Comparison of ENCODE assay signal across 1 cellular context in the genomic region with DNA sequence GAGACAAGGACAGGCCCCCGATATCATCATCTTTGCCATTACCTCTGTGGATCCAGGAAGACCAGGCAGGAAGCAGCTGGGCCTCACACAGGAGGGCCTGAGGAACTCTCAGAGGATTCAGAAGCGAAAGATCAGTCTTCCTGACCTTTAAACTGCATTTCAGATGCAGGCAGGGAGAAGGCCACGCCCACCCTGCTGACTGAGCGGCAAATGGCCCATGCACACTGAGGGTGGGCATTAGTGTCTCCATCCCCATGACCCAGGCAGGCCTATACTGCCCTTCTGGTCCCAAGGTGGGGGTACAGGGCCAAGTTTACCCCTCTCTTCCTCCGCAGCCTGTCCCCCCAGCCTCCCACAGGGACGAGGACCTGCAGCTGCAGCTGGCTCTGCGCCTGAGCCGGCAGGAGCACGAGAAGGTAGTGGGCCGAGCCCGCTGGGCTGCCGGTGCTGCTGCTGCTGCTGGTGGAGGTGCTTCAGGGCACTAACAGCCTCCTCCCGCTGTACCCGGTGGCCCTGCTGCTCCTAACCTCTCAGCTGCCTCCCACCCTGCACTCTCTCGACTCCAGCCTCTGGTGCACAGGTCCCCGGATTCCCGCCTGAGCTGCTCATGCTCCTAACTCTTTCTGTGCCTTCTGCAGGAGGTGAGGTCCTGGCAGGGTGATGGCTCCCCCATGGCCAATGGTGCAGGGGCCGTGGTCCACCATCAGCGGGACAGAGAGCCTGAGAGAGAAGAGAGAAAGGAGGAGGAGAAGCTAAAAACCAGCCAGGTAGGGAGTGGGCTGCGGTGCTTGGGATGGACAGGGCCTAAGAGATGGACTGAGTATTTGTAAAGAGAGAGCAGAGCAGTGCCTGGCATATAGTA.
TF ChIP-seq lines count a peak whose summit lies in the region.

No MANE protein-coding gene starts in this region.

TF ChIP-seq in HepG2, 621 proteins besides CTCF, POLR2A, EP300 and RAD21 (continued from another document and continues in another):
- TF ChIP-seq, protein P1, sequence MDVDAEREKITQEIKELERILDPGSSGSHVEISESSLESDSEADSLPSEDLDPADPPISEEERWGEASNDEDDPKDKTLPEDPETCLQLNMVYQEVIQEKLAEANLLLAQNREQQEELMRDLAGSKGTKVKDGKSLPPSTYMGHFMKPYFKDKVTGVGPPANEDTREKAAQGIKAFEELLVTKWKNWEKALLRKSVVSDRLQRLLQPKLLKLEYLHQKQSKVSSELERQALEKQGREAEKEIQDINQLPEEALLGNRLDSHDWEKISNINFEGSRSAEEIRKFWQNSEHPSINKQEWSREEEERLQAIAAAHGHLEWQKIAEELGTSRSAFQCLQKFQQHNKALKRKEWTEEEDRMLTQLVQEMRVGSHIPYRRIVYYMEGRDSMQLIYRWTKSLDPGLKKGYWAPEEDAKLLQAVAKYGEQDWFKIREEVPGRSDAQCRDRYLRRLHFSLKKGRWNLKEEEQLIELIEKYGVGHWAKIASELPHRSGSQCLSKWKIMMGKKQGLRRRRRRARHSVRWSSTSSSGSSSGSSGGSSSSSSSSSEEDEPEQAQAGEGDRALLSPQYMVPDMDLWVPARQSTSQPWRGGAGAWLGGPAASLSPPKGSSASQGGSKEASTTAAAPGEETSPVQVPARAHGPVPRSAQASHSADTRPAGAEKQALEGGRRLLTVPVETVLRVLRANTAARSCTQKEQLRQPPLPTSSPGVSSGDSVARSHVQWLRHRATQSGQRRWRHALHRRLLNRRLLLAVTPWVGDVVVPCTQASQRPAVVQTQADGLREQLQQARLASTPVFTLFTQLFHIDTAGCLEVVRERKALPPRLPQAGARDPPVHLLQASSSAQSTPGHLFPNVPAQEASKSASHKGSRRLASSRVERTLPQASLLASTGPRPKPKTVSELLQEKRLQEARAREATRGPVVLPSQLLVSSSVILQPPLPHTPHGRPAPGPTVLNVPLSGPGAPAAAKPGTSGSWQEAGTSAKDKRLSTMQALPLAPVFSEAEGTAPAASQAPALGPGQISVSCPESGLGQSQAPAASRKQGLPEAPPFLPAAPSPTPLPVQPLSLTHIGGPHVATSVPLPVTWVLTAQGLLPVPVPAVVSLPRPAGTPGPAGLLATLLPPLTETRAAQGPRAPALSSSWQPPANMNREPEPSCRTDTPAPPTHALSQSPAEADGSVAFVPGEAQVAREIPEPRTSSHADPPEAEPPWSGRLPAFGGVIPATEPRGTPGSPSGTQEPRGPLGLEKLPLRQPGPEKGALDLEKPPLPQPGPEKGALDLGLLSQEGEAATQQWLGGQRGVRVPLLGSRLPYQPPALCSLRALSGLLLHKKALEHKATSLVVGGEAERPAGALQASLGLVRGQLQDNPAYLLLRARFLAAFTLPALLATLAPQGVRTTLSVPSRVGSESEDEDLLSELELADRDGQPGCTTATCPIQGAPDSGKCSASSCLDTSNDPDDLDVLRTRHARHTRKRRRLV (CRISPR knock-in tag; IDR thresholded peaks at IDR 0.05) = no peak
- TF ChIP-seq DMAP1 (CRISPR knock-in tag; IDR thresholded peaks at IDR 0.05) (peak; percentile 35; the same call in 1 of the 2 replicates), PTBP1 (IDR thresholded peaks at IDR 0.05; ENCODE audit: low read depth, low read length, poor library complexity, severe bottlenecking) (peak; percentile 61), IKZF4 (CRISPR knock-in tag; IDR thresholded peaks at IDR 0.05; ENCODE audit: borderline replicate concordance, low read depth, not compliant biosample characterization) (peak; percentile 79), MLLT10 (CRISPR knock-in tag; IDR thresholded peaks at IDR 0.05) (no peak), GZF1 (CRISPR knock-in tag; IDR thresholded peaks at IDR 0.05) (no peak), ZNF607 (CRISPR knock-in tag; IDR thresholded peaks at IDR 0.05; ENCODE audit: borderline replicate concordance) (no peak), ZNF274 (CRISPR knock-in tag; IDR thresholded peaks at IDR 0.05) (no peak; the same call in 1 of the 2 replicates), MBD4 (IDR thresholded peaks at IDR 0.05; ENCODE audit: borderline replicate concordance, low read length) (no peak), RFX3 (CRISPR knock-in tag; IDR thresholded peaks at IDR 0.05) (no peak), POLR2AphosphoS5 (IDR thresholded peaks at IDR 0.05; ENCODE audit: low read depth, low read length) (peak; percentile 38; the same call in 1 of the 2 replicates), SIX4 (CRISPR knock-in tag; IDR thresholded peaks at IDR 0.05) (no peak), ZBTB21 (CRISPR knock-in tag; IDR thresholded peaks at IDR 0.05) (no peak), XRCC5 (optimal IDR thresholded peaks at IDR 0.05; ENCODE audit: low read length) (peak; percentile 14), HHEX (CRISPR knock-in tag; IDR thresholded peaks at IDR 0.05) (no peak), NFIC (IDR thresholded peaks at IDR 0.05; ENCODE audit: low read length) (no peak), KLF16 (CRISPR knock-in tag; IDR thresholded peaks at IDR 0.05) (no peak), SMAD3 (CRISPR knock-in tag; IDR thresholded peaks at IDR 0.05) (no peak), HDAC1 (CRISPR knock-in tag; IDR thresholded peaks at IDR 0.05) (no peak), ZNF337 (CRISPR knock-in tag; IDR thresholded peaks at IDR 0.05; ENCODE audit: borderline replicate concordance, low read depth) (peak; percentile 43; the same call in 1 of the 2 replicates), ZSCAN25 (CRISPR knock-in tag; IDR thresholded peaks at IDR 0.05) (0 out of 2 replicates have a peak, but pooled peaks have one; percentile 43), ZNF292 (CRISPR knock-in tag; IDR thresholded peaks at IDR 0.05; ENCODE audit: borderline replicate concordance, low read depth) (peak; percentile 89), NRL (CRISPR knock-in tag; IDR thresholded peaks at IDR 0.05; ENCODE audit: borderline replicate concordance) (no peak), ZBTB38 (CRISPR knock-in tag; IDR thresholded peaks at IDR 0.05) (peak; percentile 65), CHD4 (IDR thresholded peaks at IDR 0.05; ENCODE audit: borderline replicate concordance, low read length) (no peak), TMF1 (CRISPR knock-in tag; IDR thresholded peaks at IDR 0.05; ENCODE audit: low read depth) (no peak), HOXA5 (CRISPR knock-in tag; IDR thresholded peaks at IDR 0.05) (no peak), HNRNPK (IDR thresholded peaks at IDR 0.05; ENCODE audit: low read depth, low read length, poor library complexity, severe bottlenecking) (no peak), PHF20 (CRISPR knock-in tag; IDR thresholded peaks at IDR 0.05) (no peak), ZNF678 (CRISPR knock-in tag; IDR thresholded peaks at IDR 0.05) (no peak), KDM2A (CRISPR knock-in tag; IDR thresholded peaks at IDR 0.05; ENCODE audit: borderline replicate concordance, low read depth) (peak; percentile 18; the same call in 1 of the 2 replicates), NCOR1 (IDR thresholded peaks at IDR 0.05; ENCODE audit: borderline replicate concordance, low read length) (peak; percentile 52; the same call in 1 of the 2 replicates)
- TF ChIP-seq, protein P2, sequence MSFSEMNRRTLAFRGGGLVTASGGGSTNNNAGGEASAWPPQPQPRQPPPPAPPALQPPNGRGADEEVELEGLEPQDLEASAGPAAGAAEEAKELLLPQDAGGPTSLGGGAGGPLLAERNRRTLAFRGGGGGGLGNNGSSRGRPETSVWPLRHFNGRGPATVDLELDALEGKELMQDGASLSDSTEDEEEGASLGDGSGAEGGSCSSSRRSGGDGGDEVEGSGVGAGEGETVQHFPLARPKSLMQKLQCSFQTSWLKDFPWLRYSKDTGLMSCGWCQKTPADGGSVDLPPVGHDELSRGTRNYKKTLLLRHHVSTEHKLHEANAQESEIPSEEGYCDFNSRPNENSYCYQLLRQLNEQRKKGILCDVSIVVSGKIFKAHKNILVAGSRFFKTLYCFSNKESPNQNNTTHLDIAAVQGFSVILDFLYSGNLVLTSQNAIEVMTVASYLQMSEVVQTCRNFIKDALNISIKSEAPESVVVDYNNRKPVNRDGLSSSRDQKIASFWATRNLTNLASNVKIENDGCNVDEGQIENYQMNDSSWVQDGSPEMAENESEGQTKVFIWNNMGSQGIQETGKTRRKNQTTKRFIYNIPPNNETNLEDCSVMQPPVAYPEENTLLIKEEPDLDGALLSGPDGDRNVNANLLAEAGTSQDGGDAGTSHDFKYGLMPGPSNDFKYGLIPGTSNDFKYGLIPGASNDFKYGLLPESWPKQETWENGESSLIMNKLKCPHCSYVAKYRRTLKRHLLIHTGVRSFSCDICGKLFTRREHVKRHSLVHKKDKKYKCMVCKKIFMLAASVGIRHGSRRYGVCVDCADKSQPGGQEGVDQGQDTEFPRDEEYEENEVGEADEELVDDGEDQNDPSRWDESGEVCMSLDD (CRISPR knock-in tag; IDR thresholded peaks at IDR 0.05; ENCODE audit: borderline replicate concordance) = no peak
- TF ChIP-seq, protein P3, sequence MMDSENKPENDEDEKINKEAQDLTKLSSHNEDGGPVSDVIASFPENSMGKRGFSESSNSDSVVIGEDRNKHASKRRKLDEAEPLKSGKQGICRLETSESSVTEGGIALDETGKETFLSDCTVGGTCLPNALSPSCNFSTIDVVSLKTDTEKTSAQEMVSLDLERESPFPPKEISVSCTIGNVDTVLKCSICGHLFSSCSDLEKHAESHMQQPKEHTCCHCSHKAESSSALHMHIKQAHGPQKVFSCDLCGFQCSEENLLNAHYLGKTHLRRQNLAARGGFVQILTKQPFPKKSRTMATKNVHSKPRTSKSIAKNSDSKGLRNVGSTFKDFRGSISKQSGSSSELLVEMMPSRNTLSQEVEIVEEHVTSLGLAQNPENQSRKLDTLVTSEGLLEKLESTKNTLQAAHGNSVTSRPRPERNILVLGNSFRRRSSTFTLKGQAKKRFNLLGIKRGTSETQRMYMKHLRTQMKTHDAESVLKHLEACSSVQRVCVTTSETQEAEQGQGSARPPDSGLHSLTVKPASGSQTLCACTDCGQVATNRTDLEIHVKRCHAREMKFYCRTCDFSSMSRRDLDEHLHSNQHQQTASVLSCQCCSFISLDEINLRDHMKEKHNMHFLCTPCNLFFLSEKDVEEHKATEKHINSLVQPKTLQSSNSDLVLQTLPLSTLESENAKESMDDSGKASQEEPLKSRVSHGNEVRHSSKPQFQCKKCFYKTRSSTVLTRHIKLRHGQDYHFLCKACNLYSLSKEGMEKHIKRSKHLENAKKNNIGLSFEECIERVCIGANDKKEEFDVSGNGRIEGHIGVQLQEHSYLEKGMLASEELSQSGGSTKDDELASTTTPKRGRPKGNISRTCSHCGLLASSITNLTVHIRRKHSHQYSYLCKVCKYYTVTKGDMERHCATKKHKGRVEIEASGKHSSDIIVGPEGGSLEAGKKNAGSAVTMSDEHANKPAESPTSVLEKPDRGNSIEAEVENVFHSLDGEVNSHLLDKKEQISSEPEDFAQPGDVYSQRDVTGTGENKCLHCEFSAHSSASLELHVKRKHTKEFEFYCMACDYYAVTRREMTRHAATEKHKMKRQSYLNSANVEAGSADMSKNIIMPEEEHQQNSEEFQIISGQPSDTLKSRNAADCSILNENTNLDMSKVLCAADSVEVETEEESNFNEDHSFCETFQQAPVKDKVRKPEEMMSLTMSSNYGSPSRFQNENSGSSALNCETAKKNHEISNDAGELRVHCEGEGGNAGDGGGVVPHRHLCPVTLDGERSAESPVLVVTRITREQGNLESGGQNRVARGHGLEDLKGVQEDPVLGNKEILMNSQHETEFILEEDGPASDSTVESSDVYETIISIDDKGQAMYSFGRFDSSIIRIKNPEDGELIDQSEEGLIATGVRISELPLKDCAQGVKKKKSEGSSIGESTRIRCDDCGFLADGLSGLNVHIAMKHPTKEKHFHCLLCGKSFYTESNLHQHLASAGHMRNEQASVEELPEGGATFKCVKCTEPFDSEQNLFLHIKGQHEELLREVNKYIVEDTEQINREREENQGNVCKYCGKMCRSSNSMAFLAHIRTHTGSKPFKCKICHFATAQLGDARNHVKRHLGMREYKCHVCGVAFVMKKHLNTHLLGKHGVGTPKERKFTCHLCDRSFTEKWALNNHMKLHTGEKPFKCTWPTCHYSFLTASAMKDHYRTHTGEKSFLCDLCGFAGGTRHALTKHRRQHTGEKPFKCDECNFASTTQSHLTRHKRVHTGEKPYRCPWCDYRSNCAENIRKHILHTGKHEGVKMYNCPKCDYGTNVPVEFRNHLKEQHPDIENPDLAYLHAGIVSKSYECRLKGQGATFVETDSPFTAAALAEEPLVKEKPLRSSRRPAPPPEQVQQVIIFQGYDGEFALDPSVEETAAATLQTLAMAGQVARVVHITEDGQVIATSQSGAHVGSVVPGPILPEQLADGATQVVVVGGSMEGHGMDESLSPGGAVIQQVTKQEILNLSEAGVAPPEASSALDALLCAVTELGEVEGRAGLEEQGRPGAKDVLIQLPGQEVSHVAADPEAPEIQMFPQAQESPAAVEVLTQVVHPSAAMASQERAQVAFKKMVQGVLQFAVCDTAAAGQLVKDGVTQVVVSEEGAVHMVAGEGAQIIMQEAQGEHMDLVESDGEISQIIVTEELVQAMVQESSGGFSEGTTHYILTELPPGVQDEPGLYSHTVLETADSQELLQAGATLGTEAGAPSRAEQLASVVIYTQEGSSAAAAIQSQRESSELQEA (CRISPR knock-in tag; IDR thresholded peaks at IDR 0.05; ENCODE audit: not compliant biosample characterization) = no peak
- TF ChIP-seq, protein P4, sequence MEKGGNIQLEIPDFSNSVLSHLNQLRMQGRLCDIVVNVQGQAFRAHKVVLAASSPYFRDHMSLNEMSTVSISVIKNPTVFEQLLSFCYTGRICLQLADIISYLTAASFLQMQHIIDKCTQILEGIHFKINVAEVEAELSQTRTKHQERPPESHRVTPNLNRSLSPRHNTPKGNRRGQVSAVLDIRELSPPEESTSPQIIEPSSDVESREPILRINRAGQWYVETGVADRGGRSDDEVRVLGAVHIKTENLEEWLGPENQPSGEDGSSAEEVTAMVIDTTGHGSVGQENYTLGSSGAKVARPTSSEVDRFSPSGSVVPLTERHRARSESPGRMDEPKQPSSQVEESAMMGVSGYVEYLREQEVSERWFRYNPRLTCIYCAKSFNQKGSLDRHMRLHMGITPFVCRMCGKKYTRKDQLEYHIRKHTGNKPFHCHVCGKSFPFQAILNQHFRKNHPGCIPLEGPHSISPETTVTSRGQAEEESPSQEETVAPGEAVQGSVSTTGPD (CRISPR knock-in tag; IDR thresholded peaks at IDR 0.05) = no peak
- TF ChIP-seq, protein P5, sequence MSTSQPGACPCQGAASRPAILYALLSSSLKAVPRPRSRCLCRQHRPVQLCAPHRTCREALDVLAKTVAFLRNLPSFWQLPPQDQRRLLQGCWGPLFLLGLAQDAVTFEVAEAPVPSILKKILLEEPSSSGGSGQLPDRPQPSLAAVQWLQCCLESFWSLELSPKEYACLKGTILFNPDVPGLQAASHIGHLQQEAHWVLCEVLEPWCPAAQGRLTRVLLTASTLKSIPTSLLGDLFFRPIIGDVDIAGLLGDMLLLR (CRISPR knock-in tag; IDR thresholded peaks at IDR 0.05) = no peak
- TF ChIP-seq, protein P6, sequence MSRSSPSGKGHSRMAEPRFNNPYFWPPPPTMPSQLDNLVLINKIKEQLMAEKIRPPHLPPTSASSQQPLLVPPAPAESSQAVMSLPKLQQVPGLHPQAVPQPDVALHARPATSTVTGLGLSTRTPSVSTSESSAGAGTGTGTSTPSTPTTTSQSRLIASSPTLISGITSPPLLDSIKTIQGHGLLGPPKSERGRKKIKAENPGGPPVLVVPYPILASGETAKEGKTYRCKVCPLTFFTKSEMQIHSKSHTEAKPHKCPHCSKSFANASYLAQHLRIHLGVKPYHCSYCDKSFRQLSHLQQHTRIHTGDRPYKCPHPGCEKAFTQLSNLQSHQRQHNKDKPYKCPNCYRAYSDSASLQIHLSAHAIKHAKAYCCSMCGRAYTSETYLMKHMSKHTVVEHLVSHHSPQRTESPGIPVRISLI (CRISPR knock-in tag; IDR thresholded peaks at IDR 0.05; ENCODE audit: borderline replicate concordance) = no peak
- TF ChIP-seq, protein P7, sequence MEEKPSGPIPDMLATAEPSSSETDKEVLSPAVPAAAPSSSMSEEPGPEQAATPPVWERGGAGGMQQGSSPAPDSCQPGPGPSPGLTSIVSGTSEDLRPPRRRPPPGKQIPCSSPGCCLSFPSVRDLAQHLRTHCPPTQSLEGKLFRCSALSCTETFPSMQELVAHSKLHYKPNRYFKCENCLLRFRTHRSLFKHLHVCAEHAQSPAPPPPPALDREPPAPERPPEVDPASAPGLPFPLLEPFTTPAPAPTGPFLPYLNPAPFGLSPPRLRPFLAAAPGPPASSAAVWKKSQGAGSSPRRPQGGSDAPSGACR (CRISPR knock-in tag; IDR thresholded peaks at IDR 0.05) = no peak
